1 cellular context compared by ENCODE assay signal in the genomic region with DNA sequence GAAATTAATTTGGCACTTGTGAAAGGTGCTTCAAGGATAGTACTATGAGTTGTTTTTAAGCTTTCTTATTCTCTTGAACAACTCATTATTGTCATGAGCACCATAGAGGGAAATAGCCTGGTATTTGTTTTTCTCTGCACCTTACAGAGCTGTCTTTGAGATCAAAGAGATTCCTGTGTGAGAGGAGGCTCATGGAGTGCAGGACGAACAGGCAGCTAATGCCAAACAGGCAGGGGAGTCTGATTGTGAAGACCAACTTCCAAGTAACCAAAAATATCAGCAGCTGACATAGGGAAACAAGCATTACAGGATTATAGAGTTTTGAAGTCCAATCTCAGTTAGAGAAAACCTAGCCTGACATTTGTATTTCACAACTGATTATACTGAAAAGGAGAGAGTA.
A peak's percentile ranks its signal among the peaks of the same experiment; 100 is the strongest.
TF ChIP-seq lines count a peak whose summit lies in the region.

No MANE protein-coding gene starts in this region.

TF ChIP-seq in HepG2, 621 proteins besides CTCF, POLR2A, EP300 and RAD21 (continued from another document and continues in another):
- no peak for TF ChIP-seq CREB1 (IDR thresholded peaks at IDR 0.05)
- TF ChIP-seq CREB1 (CRISPR knock-in tag; IDR thresholded peaks at IDR 0.05), result peak; percentile 51; the same call in 1 of the 2 replicates
- peak; percentile 32; the same call in 1 of the 2 replicates for TF ChIP-seq GFI1 (CRISPR knock-in tag; IDR thresholded peaks at IDR 0.05; ENCODE audit: borderline replicate concordance)
- peak; percentile 89; the same call in 1 of the 2 replicates for TF ChIP-seq HMG20A (CRISPR knock-in tag; IDR thresholded peaks at IDR 0.05; ENCODE audit: borderline replicate concordance)
- TF ChIP-seq ZNF639 (CRISPR knock-in tag; conservative IDR thresholded peaks at IDR 0.05), result no peak
- TF ChIP-seq TMF1 (CRISPR knock-in tag; IDR thresholded peaks at IDR 0.05; ENCODE audit: low read depth), result no peak
- TF ChIP-seq HOXA5 (CRISPR knock-in tag; IDR thresholded peaks at IDR 0.05), result no peak
- peak; percentile 38; the same call in 1 of the 2 replicates for TF ChIP-seq MEIS1 (CRISPR knock-in tag; IDR thresholded peaks at IDR 0.05; ENCODE audit: borderline replicate concordance)
- no peak for TF ChIP-seq ARNT (IDR thresholded peaks at IDR 0.05)
- TF ChIP-seq ZNF614 (CRISPR knock-in tag; IDR thresholded peaks at IDR 0.05; ENCODE audit: borderline replicate concordance), result 0 out of 2 replicates have a peak, but pooled peaks have one; percentile 76
- no peak for TF ChIP-seq NCOR1 (IDR thresholded peaks at IDR 0.05; ENCODE audit: borderline replicate concordance, low read length)
- no peak for TF ChIP-seq ZNF337 (CRISPR knock-in tag; IDR thresholded peaks at IDR 0.05; ENCODE audit: borderline replicate concordance, low read depth)
- no peak for TF ChIP-seq GTF3A (CRISPR knock-in tag; conservative IDR thresholded peaks at IDR 0.05)
- no peak for TF ChIP-seq NONO (IDR thresholded peaks at IDR 0.05)
- no peak for TF ChIP-seq NONO (CRISPR knock-in tag; conservative IDR thresholded peaks at IDR 0.05)
- no peak for TF ChIP-seq KMT2B (CRISPR knock-in tag; IDR thresholded peaks at IDR 0.05)
- TF ChIP-seq ZNF792 (CRISPR knock-in tag; IDR thresholded peaks at IDR 0.05), result peak; percentile 37; the same call in 1 of the 2 replicates
- peak; percentile 31; the same call in 1 of the 2 replicates for TF ChIP-seq ZKSCAN8 (CRISPR knock-in tag; IDR thresholded peaks at IDR 0.05; ENCODE audit: borderline replicate concordance)
- peak; percentile 78; the same call in 1 of the 2 replicates for TF ChIP-seq BCL6 (CRISPR knock-in tag; IDR thresholded peaks at IDR 0.05)
- TF ChIP-seq, protein P1, sequence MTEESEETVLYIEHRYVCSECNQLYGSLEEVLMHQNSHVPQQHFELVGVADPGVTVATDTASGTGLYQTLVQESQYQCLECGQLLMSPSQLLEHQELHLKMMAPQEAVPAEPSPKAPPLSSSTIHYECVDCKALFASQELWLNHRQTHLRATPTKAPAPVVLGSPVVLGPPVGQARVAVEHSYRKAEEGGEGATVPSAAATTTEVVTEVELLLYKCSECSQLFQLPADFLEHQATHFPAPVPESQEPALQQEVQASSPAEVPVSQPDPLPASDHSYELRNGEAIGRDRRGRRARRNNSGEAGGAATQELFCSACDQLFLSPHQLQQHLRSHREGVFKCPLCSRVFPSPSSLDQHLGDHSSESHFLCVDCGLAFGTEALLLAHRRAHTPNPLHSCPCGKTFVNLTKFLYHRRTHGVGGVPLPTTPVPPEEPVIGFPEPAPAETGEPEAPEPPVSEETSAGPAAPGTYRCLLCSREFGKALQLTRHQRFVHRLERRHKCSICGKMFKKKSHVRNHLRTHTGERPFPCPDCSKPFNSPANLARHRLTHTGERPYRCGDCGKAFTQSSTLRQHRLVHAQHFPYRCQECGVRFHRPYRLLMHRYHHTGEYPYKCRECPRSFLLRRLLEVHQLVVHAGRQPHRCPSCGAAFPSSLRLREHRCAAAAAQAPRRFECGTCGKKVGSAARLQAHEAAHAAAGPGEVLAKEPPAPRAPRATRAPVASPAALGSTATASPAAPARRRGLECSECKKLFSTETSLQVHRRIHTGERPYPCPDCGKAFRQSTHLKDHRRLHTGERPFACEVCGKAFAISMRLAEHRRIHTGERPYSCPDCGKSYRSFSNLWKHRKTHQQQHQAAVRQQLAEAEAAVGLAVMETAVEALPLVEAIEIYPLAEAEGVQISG (CRISPR knock-in tag; IDR thresholded peaks at IDR 0.05), result no peak
- TF ChIP-seq BORCS8-MEF2B (CRISPR knock-in tag; IDR thresholded peaks at IDR 0.05), result no peak
- no peak for TF ChIP-seq MED1 (CRISPR knock-in tag; IDR thresholded peaks at IDR 0.05)
- no peak for TF ChIP-seq REXO4 (CRISPR knock-in tag; IDR thresholded peaks at IDR 0.05; ENCODE audit: borderline replicate concordance)
- no peak for TF ChIP-seq TBL1XR1 (IDR thresholded peaks at IDR 0.05; ENCODE audit: borderline replicate concordance, low read length, partially characterized antibody)
- no peak for TF ChIP-seq ZNF543 (CRISPR knock-in tag; IDR thresholded peaks at IDR 0.05)
- 0 out of 2 replicates have a peak, but pooled peaks have one; percentile 43 for TF ChIP-seq RERE (CRISPR knock-in tag; IDR thresholded peaks at IDR 0.05; ENCODE audit: low read depth)
- TF ChIP-seq ZNF138 (CRISPR knock-in tag; IDR thresholded peaks at IDR 0.05; ENCODE audit: low read depth), result no peak
- peak; percentile 47; the same call in 1 of the 2 replicates for TF ChIP-seq FOXO1 (CRISPR knock-in tag; IDR thresholded peaks at IDR 0.05)
- TF ChIP-seq, protein P2, sequence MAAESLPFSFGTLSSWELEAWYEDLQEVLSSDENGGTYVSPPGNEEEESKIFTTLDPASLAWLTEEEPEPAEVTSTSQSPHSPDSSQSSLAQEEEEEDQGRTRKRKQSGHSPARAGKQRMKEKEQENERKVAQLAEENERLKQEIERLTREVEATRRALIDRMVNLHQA (CRISPR knock-in tag; IDR thresholded peaks at IDR 0.05), result no peak
- TF ChIP-seq MEIS2 (CRISPR knock-in tag; IDR thresholded peaks at IDR 0.05), result no peak
- no peak for TF ChIP-seq ZNF75D (CRISPR knock-in tag; IDR thresholded peaks at IDR 0.05; ENCODE audit: borderline replicate concordance)
- no peak for TF ChIP-seq DMAP1 (CRISPR knock-in tag; IDR thresholded peaks at IDR 0.05)
- no peak for TF ChIP-seq ZFP41 (CRISPR knock-in tag; IDR thresholded peaks at IDR 0.05; ENCODE audit: borderline replicate concordance)
- TF ChIP-seq ZNF883 (CRISPR knock-in tag; IDR thresholded peaks at IDR 0.05; ENCODE audit: not compliant biosample characterization), result no peak
- TF ChIP-seq, protein P3, sequence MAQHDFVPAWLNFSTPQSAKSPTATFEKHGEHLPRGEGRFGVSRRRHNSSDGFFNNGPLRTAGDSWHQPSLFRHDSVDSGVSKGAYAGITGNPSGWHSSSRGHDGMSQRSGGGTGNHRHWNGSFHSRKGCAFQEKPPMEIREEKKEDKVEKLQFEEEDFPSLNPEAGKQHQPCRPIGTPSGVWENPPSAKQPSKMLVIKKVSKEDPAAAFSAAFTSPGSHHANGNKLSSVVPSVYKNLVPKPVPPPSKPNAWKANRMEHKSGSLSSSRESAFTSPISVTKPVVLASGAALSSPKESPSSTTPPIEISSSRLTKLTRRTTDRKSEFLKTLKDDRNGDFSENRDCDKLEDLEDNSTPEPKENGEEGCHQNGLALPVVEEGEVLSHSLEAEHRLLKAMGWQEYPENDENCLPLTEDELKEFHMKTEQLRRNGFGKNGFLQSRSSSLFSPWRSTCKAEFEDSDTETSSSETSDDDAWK (CRISPR knock-in tag; IDR thresholded peaks at IDR 0.05), result no peak
- peak; percentile 49; the same call in 1 of the 2 replicates for TF ChIP-seq ZNF878 (CRISPR knock-in tag; IDR thresholded peaks at IDR 0.05)
- TF ChIP-seq DMTF1 (CRISPR knock-in tag; IDR thresholded peaks at IDR 0.05), result no peak
- no peak for TF ChIP-seq TOE1 (CRISPR knock-in tag; IDR thresholded peaks at IDR 0.05)
- TF ChIP-seq ZBTB49 (CRISPR knock-in tag; IDR thresholded peaks at IDR 0.05; ENCODE audit: borderline replicate concordance), result no peak
- 0 out of 2 replicates have a peak, but pooled peaks have one; percentile 38 for TF ChIP-seq PITX1 (CRISPR knock-in tag; IDR thresholded peaks at IDR 0.05)
- TF ChIP-seq ZNF232 (CRISPR knock-in tag; IDR thresholded peaks at IDR 0.05; ENCODE audit: borderline replicate concordance), result no peak
- peak; percentile 60 for TF ChIP-seq POGZ (CRISPR knock-in tag; IDR thresholded peaks at IDR 0.05)
- TF ChIP-seq, protein P4, sequence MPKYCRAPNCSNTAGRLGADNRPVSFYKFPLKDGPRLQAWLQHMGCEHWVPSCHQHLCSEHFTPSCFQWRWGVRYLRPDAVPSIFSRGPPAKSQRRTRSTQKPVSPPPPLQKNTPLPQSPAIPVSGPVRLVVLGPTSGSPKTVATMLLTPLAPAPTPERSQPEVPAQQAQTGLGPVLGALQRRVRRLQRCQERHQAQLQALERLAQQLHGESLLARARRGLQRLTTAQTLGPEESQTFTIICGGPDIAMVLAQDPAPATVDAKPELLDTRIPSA (CRISPR knock-in tag; IDR thresholded peaks at IDR 0.05; ENCODE audit: borderline replicate concordance), result no peak
